29 cellular contexts compared by ENCODE assay signal in genomic region chr10:129415261-129416135, GRCh38.
"Had no signal": no experiment of that assay in that cellular context is flagged by ENCODE, and none has a peak within 500 bp of the region (broad histone marks: within the 10 kb centered on the region; RNA-seq: fewer than 3 reads in every experiment).

No MANE protein-coding gene starts in this region.

- ATAC-seq: activated CD8-positive, alpha-beta T cell treated with anti-CD3 and anti-CD28 coated beads for 36 hours; gastrocnemius medialis; naive thymus-derived CD4-positive, alpha-beta T cell; sciatic nerve; stimulated activated memory B cell treated with anti-CD40 and anti-IgM and Interleukin-4, amounts not matched to agents 10 μg/mL and 1 μg/mL and 100 μg/mL, for 72 hours; stimulated activated naive CD8-positive, alpha-beta T cell treated with anti-CD3 and anti-CD28 coated beads, Interleukin-15, amount 100 ng/mL, for 72 hours; upper lobe of right lung had no signal

- DNase-seq: activated CD4-positive, alpha-beta T cell treated with anti-CD3 and anti-CD28 coated beads, Interleukin-2, amount 10 ng/mL, durations not matched to agents 7 days and 5 days; activated CD4-positive, CD25-positive, alpha-beta regulatory T cell treated with anti-CD3 and anti-CD28 coated beads, Interleukin-2, amount 50 U/mL, for 72 hours; activated CD8-positive, alpha-beta T cell treated with anti-CD3 and anti-CD28 coated beads for 36 hours; activated naive CD4-positive, alpha-beta T cell treated with Interleukin-2 at 50 U/mL for 16 hours; activated T-cell treated with anti-CD3 and anti-CD28 coated beads, Interleukin-2, amount 50 U/mL, for 48 hours; aorta; caudate nucleus; esophagus squamous epithelium; gastrocnemius medialis; glutamatergic neuron; hypothalamus; immature natural killer cell; left ventricle myocardium inferior; mesendoderm; naive thymus-derived CD4-positive, alpha-beta T cell; occipital lobe; posterior cingulate gyrus; small intestine; stimulated activated CD4-positive, alpha-beta T cell treated with anti-CD3 and anti-CD28 coated beads, Interleukin-4, amount 100 ng/mL, for 4 hours; stimulated activated CD8-positive, alpha-beta memory T cell treated with anti-CD3 and anti-CD28 coated beads, Interleukin-4, amount 100 ng/mL, for 48 hours; stimulated activated naive CD8-positive, alpha-beta T cell treated with anti-CD3 and anti-CD28 coated beads, Interleukin-15, amount 100 ng/mL, for 72 hours; substantia nigra; T-helper 2 cell; upper lobe of right lung had no signal

- H3K9ac ChIP-seq: neural progenitor cell had no signal

- H3K36me3 ChIP-seq: esophagus squamous epithelium, gastrocnemius medialis, left ventricle myocardium inferior, neural progenitor cell, SJSA1, upper lobe of right lung had no signal

- H3K4me3 ChIP-seq: esophagus squamous epithelium, gastrocnemius medialis, left ventricle myocardium inferior, lung, neural progenitor cell, SJSA1, upper lobe of right lung had no signal

- H3K4me1 ChIP-seq: gastrocnemius medialis, neural progenitor cell, SJSA1 had no signal

- H3K27ac ChIP-seq: esophagus squamous epithelium, gastrocnemius medialis, left ventricle myocardium inferior, neural progenitor cell, SJSA1, upper lobe of right lung had no signal

- H3K9me3 ChIP-seq: esophagus squamous epithelium, gastrocnemius medialis, left ventricle myocardium inferior, SJSA1, upper lobe of right lung had no signal

- H3K4me2 ChIP-seq: neural progenitor cell had no signal

- H2AFZ ChIP-seq: neural progenitor cell had no signal

- FAIRE-seq: small intestine had no signal

- H3K27me3 ChIP-seq: gastrocnemius medialis, neural progenitor cell, SJSA1, upper lobe of right lung had no signal
